Comparison of ENCODE assay signal across 11 cellular contexts in the genomic region with DNA sequence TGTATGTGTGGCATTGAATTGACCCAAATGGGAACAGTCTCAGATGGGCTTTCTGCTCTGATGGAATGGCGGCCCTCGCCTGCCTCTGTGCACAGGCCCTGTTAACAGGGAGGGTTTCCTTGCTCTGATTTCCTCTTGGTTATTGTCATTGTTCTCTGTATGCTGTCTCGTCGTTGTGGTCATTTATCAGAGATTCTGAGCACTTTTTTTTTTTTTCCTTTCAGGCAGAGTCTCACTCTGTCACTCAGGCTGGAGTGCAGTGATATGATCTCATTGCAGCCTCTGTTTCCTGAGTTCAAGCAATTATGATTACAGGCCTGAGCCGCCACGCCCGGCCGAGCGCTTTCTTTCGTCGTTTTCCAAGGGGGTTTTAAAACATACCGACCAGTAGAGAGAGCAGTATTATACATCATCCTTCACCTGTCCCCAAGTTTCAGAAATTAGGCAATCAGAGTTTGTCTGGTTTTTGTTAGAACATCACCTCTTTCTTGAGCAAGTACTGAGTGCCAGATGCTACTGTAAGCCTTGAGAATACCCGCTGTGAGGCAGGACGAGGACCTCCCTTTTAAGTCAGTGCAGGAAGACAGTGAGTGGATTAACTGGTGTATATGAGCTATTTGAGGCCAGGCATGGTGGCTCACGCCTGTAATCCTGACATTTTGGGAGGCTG. TPM values are rescaled to one million over a fixed set of nuclear protein-coding genes. Genes with fewer than 3 reads are reported as not detected.
DNase-seq lines count a peak whose midpoint lies in the region; ATAC-seq and TF ChIP-seq lines count a peak whose summit lies in the region.
"Had no signal": no experiment of that assay in that cellular context is flagged by ENCODE, and none has a peak within 500 bp of the region (broad histone marks: within the 10 kb centered on the region; RNA-seq: fewer than 3 reads in every experiment).

No MANE protein-coding gene starts in this region.

- H3K79me2 ChIP-seq in PC-9 (ENCODE audit: low read depth) (0 out of 2 replicates have a peak, but pooled peaks cover 10% of the 10 kb centered on the region), mammary epithelial cell (ENCODE audit: insufficient read depth, low read length) (peaks cover 4% of the 10 kb centered on the region)

- H3F3A ChIP-seq in PC-9 (ENCODE audit: insufficient read depth, low read depth), result peaks cover under 1% of the 10 kb centered on the region; the same call in 1 of the 2 replicates

- H3K27me3 ChIP-seq in PC-9 (ENCODE audit: insufficient read depth, low read depth), result no peaks in the 10 kb centered on the region
- no peaks in the 10 kb centered on the region for H3K27me3 ChIP-seq in mammary epithelial cell (ENCODE audit: insufficient read depth, low read length)
- no peaks in the 10 kb centered on the region for H3K27me3 ChIP-seq in transverse colon

- H3K9me3 Mint-ChIP-seq in stimulated activated naive CD8-positive, alpha-beta T cell treated with anti-CD3 and anti-CD28 coated beads, Interleukin-15, Interleukin-2, amounts not matched to agents 100 ng/mL and 50 ng/mL, for 24 hours, result no peaks in the 10 kb centered on the region
- H3K9me3 Mint-ChIP-seq in stimulated activated naive CD8-positive, alpha-beta T cell treated with anti-CD3 and anti-CD28 coated beads, Interleukin-15, amount 100 ng/mL, for 72 hours, result no peaks in the 10 kb centered on the region
- H3K9me3 Mint-ChIP-seq in activated naive CD8-positive, alpha-beta T cell treated with anti-CD3 and anti-CD28 coated beads for 36 hours, result peaks cover 3% of the 10 kb centered on the region

- in situ Hi-C loops in mammary epithelial cell (cut with MboI; ENCODE audit: low sequenced_read_pairs in 2 of 2), result no loop called here
- in situ Hi-C loops in transverse colon (cut with MboI; ENCODE audit: low pct_ligation_motif_present in 1 of 4, low pct_unique_long_range_greater_than_20kb in 1 of 4, low sequenced_read_pairs in 3 of 4), result no loop called here

- no peaks in the 10 kb centered on the region for H3K9me3 ChIP-seq in PC-9 (ENCODE audit: insufficient read depth, low read depth)
- no peaks in the 10 kb centered on the region for H3K9me3 ChIP-seq in mammary epithelial cell (replicated peaks; ENCODE audit: insufficient read depth, low read length)
- no peaks in the 10 kb centered on the region for H3K9me3 ChIP-seq in transverse colon
- H3K9me3 ChIP-seq: HAP-1 had no signal

- H3K4me1 ChIP-seq in PC-9 (replicated peaks; ENCODE audit: insufficient read depth) (peaks cover 1% of the 10 kb centered on the region), mammary epithelial cell (ENCODE audit: insufficient read depth, low read length) (peaks cover under 1% of the 10 kb centered on the region), transverse colon (peaks cover 2 to 34% (median 14%) of the 10 kb centered on the region in 4 donors)

- CTCF ChIA-PET in PC-9 (lab: Charles Lee) (no interaction called here), mammary epithelial cell (lab: Charles Lee; ENCODE audit: low non-redundant PET) (no interaction called here)

- POLR2A ChIA-PET in PC-9 (lab: Charles Lee; ENCODE audit: unreplicated experiment), result no interaction called here

- BruUV-seq in PC-9 (replicated peaks; lab: Mats Ljungman, UMichigan) (no TSS peak), mammary epithelial cell (replicated peaks; lab: Mats Ljungman, UMichigan) (no TSS peak)

- 91% methylated on average over 15 of the region's 15 CpGs for WGBS in mammary epithelial cell (ENCODE audit: low coverage, missing lambda C conversion rate)
- 53 to 54% methylated on average over 8 to 15 of the region's 15 CpGs for WGBS in transverse colon (ENCODE audit: low coverage in 1 of 2), 2 donors

- H3K36me3 ChIP-seq in PC-9 (ENCODE audit: low read depth), result no peaks in the 10 kb centered on the region
- no peaks in the 10 kb centered on the region for H3K36me3 ChIP-seq in mammary epithelial cell (ENCODE audit: insufficient read depth, low read length)
- no peaks in the 10 kb centered on the region for H3K36me3 ChIP-seq in transverse colon
- H3K36me3 ChIP-seq: HAP-1 had no signal

- peaks cover 75% of the 10 kb centered on the region for H3K4me1 Mint-ChIP-seq in stimulated activated naive CD8-positive, alpha-beta T cell treated with anti-CD3 and anti-CD28 coated beads, Interleukin-15, Interleukin-2, amounts not matched to agents 100 ng/mL and 50 ng/mL, for 24 hours (ENCODE audit: low read depth)
- peaks cover 79% of the 10 kb centered on the region for H3K4me1 Mint-ChIP-seq in stimulated activated naive CD8-positive, alpha-beta T cell treated with anti-CD3 and anti-CD28 coated beads, Interleukin-15, amount 100 ng/mL, for 72 hours
- peaks cover 55% of the 10 kb centered on the region for H3K4me1 Mint-ChIP-seq in activated naive CD8-positive, alpha-beta T cell treated with anti-CD3 and anti-CD28 coated beads for 36 hours

- H4K20me1 ChIP-seq in PC-9 (ENCODE audit: insufficient read depth) (no peaks in the 10 kb centered on the region; the same call in 1 of the 2 replicates), mammary epithelial cell (ENCODE audit: insufficient read depth, low read length) (no peaks in the 10 kb centered on the region)

- TF ChIP-seq CTCF in PC-9 (conservative IDR thresholded peaks at IDR 0.05) (no peak), mammary epithelial cell (conservative IDR thresholded peaks at IDR 0.05 in 1 of 2, IDR thresholded peaks at IDR 0.05 in 1 of 2; ENCODE audit: extremely low read depth in 1 of 2, insufficient read depth in 1 of 2, low read depth in 1 of 2, low read length in 2 of 2) (no peak), transverse colon (IDR thresholded peaks at IDR 0.05) (no peak)

- intact Hi-C loops in PC-9 (cut with micrococcal nuclease; ENCODE audit: unreplicated experiment) (no loop called here), mammary epithelial cell (cut with micrococcal nuclease) (no loop called here), transverse colon (cut with DNase I; ENCODE audit: low total_unique reads) (no loop called here)

- H3K4me3 ChIP-seq in PC-9 (no peak overlapping the region), mammary epithelial cell (replicated peaks in 1 of 3; ENCODE audit: insufficient read depth in 1 of 3, low read depth in 2 of 3, low read length in 3 of 3) (no peak overlapping the region), transverse colon (no peak overlapping the region)
- H3K4me3 ChIP-seq: HAP-1 had no signal

- peak overlapping the region; percentile 65 for H3K27ac Mint-ChIP-seq in stimulated activated naive CD8-positive, alpha-beta T cell treated with anti-CD3 and anti-CD28 coated beads, Interleukin-15, Interleukin-2, amounts not matched to agents 100 ng/mL and 50 ng/mL, for 24 hours
- peak overlapping the region in 1 of 2 donors; percentile 28 for H3K27ac Mint-ChIP-seq in stimulated activated naive CD8-positive, alpha-beta T cell treated with anti-CD3 and anti-CD28 coated beads, Interleukin-15, amount 100 ng/mL, for 72 hours
- peak overlapping the region; percentile 9 for H3K27ac Mint-ChIP-seq in activated naive CD8-positive, alpha-beta T cell treated with anti-CD3 and anti-CD28 coated beads for 36 hours

- H3K4me2 ChIP-seq in PC-9 (no peak overlapping the region), mammary epithelial cell (ENCODE audit: insufficient read depth, low read depth, low read length) (no peak overlapping the region)

- H3K9ac ChIP-seq in mammary epithelial cell (ENCODE audit: insufficient read depth, low read length), result no peak overlapping the region

- no peak for TF ChIP-seq POLR2A in transverse colon (IDR thresholded peaks at IDR 0.05)

- no peak for DNase-seq in stimulated activated naive CD8-positive, alpha-beta T cell treated with anti-CD3 and anti-CD28 coated beads, Interleukin-15, amount 100 ng/mL, for 72 hours
- DNase-seq in activated naive CD8-positive, alpha-beta T cell treated with anti-CD3 and anti-CD28 coated beads for 36 hours, result no peak
- DNase-seq in lung microvascular endothelial cell (ENCODE audit: low read depth in 2 of 2) (peak; percentile 78), PC-9 (no peak), mammary epithelial cell (no peak), transverse colon (no peak)
- DNase-seq: effector CD4-positive, alpha-beta T cell; SHP77 had no signal

- peak overlapping the region; percentile 46 for H3K4me3 Mint-ChIP-seq in stimulated activated naive CD8-positive, alpha-beta T cell treated with anti-CD3 and anti-CD28 coated beads, Interleukin-15, Interleukin-2, amounts not matched to agents 100 ng/mL and 50 ng/mL, for 24 hours
- peak overlapping the region in 1 of 2 donors; percentile 3 for H3K4me3 Mint-ChIP-seq in stimulated activated naive CD8-positive, alpha-beta T cell treated with anti-CD3 and anti-CD28 coated beads, Interleukin-15, amount 100 ng/mL, for 72 hours
- H3K4me3 Mint-ChIP-seq in activated naive CD8-positive, alpha-beta T cell treated with anti-CD3 and anti-CD28 coated beads for 36 hours, result no peak overlapping the region

- peaks cover 4% of the 10 kb centered on the region for H3K36me3 Mint-ChIP-seq in stimulated activated naive CD8-positive, alpha-beta T cell treated with anti-CD3 and anti-CD28 coated beads, Interleukin-15, Interleukin-2, amounts not matched to agents 100 ng/mL and 50 ng/mL, for 24 hours (ENCODE audit: low read depth)
- peaks cover 4% of the 10 kb centered on the region for H3K36me3 Mint-ChIP-seq in activated naive CD8-positive, alpha-beta T cell treated with anti-CD3 and anti-CD28 coated beads for 36 hours

- no peak for ATAC-seq in stimulated activated naive CD8-positive, alpha-beta T cell treated with anti-CD3 and anti-CD28 coated beads, Interleukin-15, amount 100 ng/mL, for 72 hours
- ATAC-seq in activated CD4-positive, CD25-positive, alpha-beta regulatory T cell treated with anti-CD3 and anti-CD28 coated beads, Interleukin-2, amount 50 U/mL, for 24 hours, result no peak

- H3K27me3 Mint-ChIP-seq in stimulated activated naive CD8-positive, alpha-beta T cell treated with anti-CD3 and anti-CD28 coated beads, Interleukin-15, Interleukin-2, amounts not matched to agents 100 ng/mL and 50 ng/mL, for 24 hours, result no peaks in the 10 kb centered on the region
- H3K27me3 Mint-ChIP-seq in stimulated activated naive CD8-positive, alpha-beta T cell treated with anti-CD3 and anti-CD28 coated beads, Interleukin-15, amount 100 ng/mL, for 72 hours, result peaks cover 3% of the 10 kb centered on the region
- H3K27me3 Mint-ChIP-seq in activated naive CD8-positive, alpha-beta T cell treated with anti-CD3 and anti-CD28 coated beads for 36 hours, result no peaks in the 10 kb centered on the region

- H2AFZ ChIP-seq in PC-9 (no peak overlapping the region), mammary epithelial cell (ENCODE audit: low read depth, low read length) (no peak overlapping the region)

- dilution Hi-C loops in mammary epithelial cell (cut with HindIII; ENCODE audit: low sequenced_read_pairs), result loop anchor here (5.0 kb wide), 2 partner anchors 48 to 72 kb away; no protein-coding TSS in a partner anchor

- H3K9me2 ChIP-seq in PC-9 (ENCODE audit: insufficient read depth), result no peaks in the 10 kb centered on the region

- no peak for TF ChIP-seq EP300 in transverse colon (IDR thresholded peaks at IDR 0.05; ENCODE audit: low read depth)

- no peak overlapping the region for H3K27ac ChIP-seq in PC-9
- H3K27ac ChIP-seq in mammary epithelial cell (ENCODE audit: insufficient read depth, low read depth, low read length), result no peak overlapping the region
- H3K27ac ChIP-seq in transverse colon, result peak overlapping the region in 2 of 4 donors; percentile 12 to 30

RNA-seq across cellular contexts. Expression of gene CHST12, which starts 6.5 kb away (rescaled TPM):
- total RNA-seq in activated naive CD8-positive, alpha-beta T cell treated with anti-CD3 and anti-CD28 coated beads for 36 hours, result 1 to 10 TPM; 3.1 to 3.2 TPM
- total RNA-seq in lung microvascular endothelial cell, result 2.8 and 3.8 TPM in 2 replicates
- 25.9 and 41.1 TPM in 2 replicates for total RNA-seq in PC-9 (2021)
- total RNA-seq in mammary epithelial cell, result 10 to 100 TPM in 1 of 2 donors, 1 to 10 TPM in 1; 3.2 to 10.0 TPM
- 10.7 TPM for polyA plus RNA-seq in mammary epithelial cell
- 9.6 TPM for polyA minus RNA-seq in mammary epithelial cell
- 100 to 1,000 TPM in 1 of 4 donors, 10 to 100 TPM in 2, 1 to 10 TPM in 1; 7.6 to 136 (median 13.6) TPM for total RNA-seq in transverse colon

RNA-seq across cellular contexts. Expression of gene EIF3B, which starts 55.3 kb away (rescaled TPM):
- 100 to 1,000 TPM; 315 to 319 TPM for total RNA-seq in activated naive CD8-positive, alpha-beta T cell treated with anti-CD3 and anti-CD28 coated beads for 36 hours
- total RNA-seq in lung microvascular endothelial cell, result 141 and 143 TPM in 2 replicates
- 299 and 302 TPM in 2 replicates for total RNA-seq in PC-9 (2021)
- 100 to 1,000 TPM; 154 to 213 TPM for total RNA-seq in mammary epithelial cell
- polyA plus RNA-seq in mammary epithelial cell, result 119 TPM
- 344 TPM for polyA minus RNA-seq in mammary epithelial cell
- 100 to 1,000 TPM in 1 of 4 donors, 10 to 100 TPM in 3; 75.4 to 201 (median 90.6) TPM for total RNA-seq in transverse colon

Comparison
In these comparisons a context has a peak if more than half of its experiments do, and no peak if none do; other contexts are left out.
1. DNase-seq: peak in lung microvascular endothelial cell (2 of 2); none in stimulated activated naive CD8-positive, alpha-beta T cell treated with anti-CD3 and anti-CD28 coated beads, Interleukin-15, amount 100 ng/mL, for 72 hours (0 of 2), activated naive CD8-positive, alpha-beta T cell treated with anti-CD3 and anti-CD28 coated beads for 36 hours (single experiment), PC-9 (0 of 2), mammary epithelial cell (single experiment) and transverse colon (single experiment).